In genomic region chr4:13543091-13543581, GRCh38 we compare ENCODE assay signal across 12 cellular contexts. TPM values are rescaled to one million over a fixed set of nuclear protein-coding genes. Genes with fewer than 3 reads are reported as not detected.
A peak's percentile ranks its signal among the peaks of the same experiment; 100 is the strongest.
DNase-seq lines count a peak whose midpoint lies in the region; ATAC-seq and TF ChIP-seq lines count a peak whose summit lies in the region.
"Had no signal": no experiment of that assay in that cellular context is flagged by ENCODE, and none has a peak within 500 bp of the region (broad histone marks: within the 10 kb centered on the region; RNA-seq: fewer than 3 reads in every experiment).

No MANE protein-coding gene starts in this region.

- peaks cover 8% of the 10 kb centered on the region for H3K36me3 Mint-ChIP-seq in activated CD8-positive, alpha-beta memory T cell treated with anti-CD3 and anti-CD28 coated beads, Interleukin-2, amount 10 ng/mL, durations not matched to agents 7 days and 5 days
- H3K36me3 Mint-ChIP-seq in activated T-helper 17 cell treated with anti-CD3 and anti-CD28 coated beads, Interleukin-2, amount 50 U/mL, for 72 hours (ENCODE audit: low read depth): peaks cover 41% of the 10 kb centered on the region
- H3K36me3 Mint-ChIP-seq in stimulated activated naive B cell treated with anti-CD40 and anti-IgM and Interleukin-4, amounts not matched to agents 10 μg/mL and 1 μg/mL and 100 μg/mL, for 72 hours: peaks cover 8 to 22% of the 10 kb centered on the region in 2 donors

- H3K9me3 Mint-ChIP-seq in activated CD8-positive, alpha-beta memory T cell treated with anti-CD3 and anti-CD28 coated beads, Interleukin-2, amount 10 ng/mL, durations not matched to agents 7 days and 5 days (ENCODE audit: low read depth): no peaks in the 10 kb centered on the region
- H3K9me3 Mint-ChIP-seq in activated T-helper 17 cell treated with anti-CD3 and anti-CD28 coated beads, Interleukin-2, amount 50 U/mL, for 72 hours: peaks cover 6% of the 10 kb centered on the region
- H3K9me3 Mint-ChIP-seq in stimulated activated naive B cell treated with anti-CD40 and anti-IgM and Interleukin-4, amounts not matched to agents 10 μg/mL and 1 μg/mL and 100 μg/mL, for 72 hours: peaks cover 3 to 13% of the 10 kb centered on the region in 2 donors

- H3K4me1 Mint-ChIP-seq in activated CD8-positive, alpha-beta memory T cell treated with anti-CD3 and anti-CD28 coated beads, Interleukin-2, amount 10 ng/mL, durations not matched to agents 7 days and 5 days: peaks cover 18% of the 10 kb centered on the region
- peaks cover 18% of the 10 kb centered on the region for H3K4me1 Mint-ChIP-seq in activated T-helper 17 cell treated with anti-CD3 and anti-CD28 coated beads, Interleukin-2, amount 50 U/mL, for 72 hours
- peaks cover 27 to 61% of the 10 kb centered on the region in 2 donors for H3K4me1 Mint-ChIP-seq in stimulated activated naive B cell treated with anti-CD40 and anti-IgM and Interleukin-4, amounts not matched to agents 10 μg/mL and 1 μg/mL and 100 μg/mL, for 72 hours

- H3K27me3 Mint-ChIP-seq in activated CD8-positive, alpha-beta memory T cell treated with anti-CD3 and anti-CD28 coated beads, Interleukin-2, amount 10 ng/mL, durations not matched to agents 7 days and 5 days: peaks cover 76% of the 10 kb centered on the region
- peaks cover 56% of the 10 kb centered on the region for H3K27me3 Mint-ChIP-seq in activated T-helper 17 cell treated with anti-CD3 and anti-CD28 coated beads, Interleukin-2, amount 50 U/mL, for 72 hours
- H3K27me3 Mint-ChIP-seq in stimulated activated naive B cell treated with anti-CD40 and anti-IgM and Interleukin-4, amounts not matched to agents 10 μg/mL and 1 μg/mL and 100 μg/mL, for 72 hours: peaks cover 57 to 73% of the 10 kb centered on the region in 2 donors

- H3K4me3 Mint-ChIP-seq in activated CD8-positive, alpha-beta memory T cell treated with anti-CD3 and anti-CD28 coated beads, Interleukin-2, amount 10 ng/mL, durations not matched to agents 7 days and 5 days: peak overlapping the region; percentile 23
- H3K4me3 Mint-ChIP-seq in activated T-helper 17 cell treated with anti-CD3 and anti-CD28 coated beads, Interleukin-2, amount 50 U/mL, for 72 hours: peak overlapping the region; percentile 32
- peak overlapping the region in 1 of 2 donors; percentile 88 for H3K4me3 Mint-ChIP-seq in stimulated activated naive B cell treated with anti-CD40 and anti-IgM and Interleukin-4, amounts not matched to agents 10 μg/mL and 1 μg/mL and 100 μg/mL, for 72 hours

- no peak for ATAC-seq in activated CD8-positive, alpha-beta memory T cell treated with anti-CD3 and anti-CD28 coated beads, Interleukin-2, amount 10 ng/mL, durations not matched to agents 7 days and 5 days
- no peak for ATAC-seq in activated T-helper 17 cell treated with anti-CD3 and anti-CD28 coated beads, Interleukin-2, amount 50 U/mL, for 72 hours (replicated peaks)
- no peak for ATAC-seq in stimulated activated naive B cell treated with anti-CD40 and anti-IgM and Interleukin-4, amounts not matched to agents 10 μg/mL and 1 μg/mL and 100 μg/mL, for 72 hours (replicated peaks)
- ATAC-seq in omental fat pad (ENCODE audit: low FRiP score) (no peak), GM19395 (IDR thresholded peaks at IDR 0.05; ENCODE audit: unreplicated experiment) (no peak)
- ATAC-seq: activated naive CD4-positive, alpha-beta T cell treated with anti-CD3 and anti-CD28 coated beads, Interleukin-2, amount 50 U/mL, for 72 hours had no signal

- no peak for TF ChIP-seq CTCF in omental fat pad (IDR thresholded peaks at IDR 0.05)

- H3K27ac Mint-ChIP-seq in activated CD8-positive, alpha-beta memory T cell treated with anti-CD3 and anti-CD28 coated beads, Interleukin-2, amount 10 ng/mL, durations not matched to agents 7 days and 5 days: peak overlapping the region; percentile 60
- no peak overlapping the region for H3K27ac Mint-ChIP-seq in activated T-helper 17 cell treated with anti-CD3 and anti-CD28 coated beads, Interleukin-2, amount 50 U/mL, for 72 hours
- H3K27ac Mint-ChIP-seq in stimulated activated naive B cell treated with anti-CD40 and anti-IgM and Interleukin-4, amounts not matched to agents 10 μg/mL and 1 μg/mL and 100 μg/mL, for 72 hours: peak overlapping the region; percentile 84
- H3K27ac Mint-ChIP-seq: activated naive CD4-positive, alpha-beta T cell treated with anti-CD3 and anti-CD28 coated beads, Interleukin-2, amount 50 U/mL, for 72 hours had no signal

- no peak for DNase-seq in activated CD8-positive, alpha-beta memory T cell treated with anti-CD3 and anti-CD28 coated beads, Interleukin-2, amount 10 ng/mL, durations not matched to agents 7 days and 5 days
- no peak for DNase-seq in activated CD8-positive, alpha-beta memory T cell treated with anti-CD3 and anti-CD28 coated beads, Interleukin-2, amount 50 U/mL, for 4 hours
- DNase-seq in mesenteric fat pad (ENCODE audit: low spot score) (peak; percentile 80), RPMI8226 (no peak), omental fat pad (ENCODE audit: low spot score) (no peak)
- no peak for DNase-seq in stimulated activated naive B cell treated with anti-CD40 and anti-IgM and Interleukin-4, amounts not matched to agents 10 μg/mL and 1 μg/mL and 100 μg/mL, for 72 hours
- DNase-seq: NCI-H146, occipital lobe, T-helper 9 cell had no signal

- CTCF ChIA-PET in activated CD8-positive, alpha-beta memory T cell treated with anti-CD3 and anti-CD28 coated beads, Interleukin-2, amount 10 ng/mL, durations not matched to agents 7 days and 5 days (lab: Charles Lee): no interaction called here

RNA-seq across cellular contexts. Expression of gene NKX3-2, which starts 1.2 kb away (rescaled TPM):
- not detected for total RNA-seq in activated CD8-positive, alpha-beta memory T cell treated with anti-CD3 and anti-CD28 coated beads, Interleukin-2, amount 10 ng/mL, durations not matched to agents 7 days and 5 days
- not detected for total RNA-seq in activated T-helper 17 cell treated with anti-CD3 and anti-CD28 coated beads, Interleukin-2, amount 50 U/mL, for 72 hours
- 1.3 TPM for total RNA-seq in mesenteric fat pad
- 1 to 10 TPM in 2 of 4 donors, under 1 TPM in 2; 0.24 to 2.2 (median 1.2) TPM for total RNA-seq in omental fat pad
- total RNA-seq: activated naive CD4-positive, alpha-beta T cell treated with anti-CD3 and anti-CD28 coated beads, Interleukin-2, amount 50 U/mL, for 72 hours; occipital lobe had no signal

RNA-seq across cellular contexts. Expression of gene RAB28, which starts 59.0 kb away (rescaled TPM):
- 10 to 100 TPM; 13.7 to 19.0 TPM for total RNA-seq in activated CD8-positive, alpha-beta memory T cell treated with anti-CD3 and anti-CD28 coated beads, Interleukin-2, amount 10 ng/mL, durations not matched to agents 7 days and 5 days
- 10 to 100 TPM in 1 of 2 donors, 1 to 10 TPM in 1; 10.0 to 14.5 TPM for total RNA-seq in activated T-helper 17 cell treated with anti-CD3 and anti-CD28 coated beads, Interleukin-2, amount 50 U/mL, for 72 hours
- total RNA-seq in mesenteric fat pad (13.8 TPM), omental fat pad (10 to 100 TPM; 11.9 to 34.0 (median 17.9) TPM)
